In genomic region chr22:39471421-39472141, GRCh38 we compare ENCODE assay signal across 8 cellular contexts. TPM values are rescaled to one million over a fixed set of nuclear protein-coding genes. Genes with fewer than 3 reads are reported as not detected.
DNase-seq lines count a peak whose midpoint lies in the region; ATAC-seq lines count a peak whose summit lies in the region.

No MANE protein-coding gene starts in this region.

- ATAC-seq in GM18868 (IDR thresholded peaks at IDR 0.05; ENCODE audit: unreplicated experiment) = peak; percentile 63
- peak; percentile 50 for ATAC-seq in memory B cell (ENCODE audit: low read depth)

- peak overlapping the region; percentile 83 for H3K4me3 Mint-ChIP-seq in memory B cell

- H3K9me3 Mint-ChIP-seq in memory B cell = no peaks in the 10 kb centered on the region

- H3K36me3 Mint-ChIP-seq in memory B cell = no peaks in the 10 kb centered on the region

- peaks cover 51% of the 10 kb centered on the region for H3K4me1 Mint-ChIP-seq in memory B cell

- DNase-seq in ACHN = peak; percentile 82
- peak; percentile 50 for DNase-seq in HT-29 (ENCODE audit: low spot score)
- peak; percentile 72 for DNase-seq in astrocyte of the hippocampus (ENCODE audit: low read depth, low spot score)
- DNase-seq in memory B cell (ENCODE audit: low spot score in 2 of 2) = no peak
- no peak for DNase-seq in occipital lobe (lab: John Stamatoyannopoulos, UW)
- DNase-seq in NCI-H2107 (lab: John Stamatoyannopoulos, UW) = no peak
- DNase-seq in iPS-NIHi11 (ENCODE audit: low spot score) = no peak

- in situ Hi-C loops in ACHN (cut with HindIII; ENCODE audit: low pct_ligation_motif_present, low pct_unique_long_range_greater_than_20kb, low sequenced_read_pairs) = no loop called here

- H3K27me3 Mint-ChIP-seq in memory B cell = no peaks in the 10 kb centered on the region

- H3K27ac Mint-ChIP-seq in memory B cell = peak overlapping the region; percentile 88

RNA-seq across cellular contexts. Expression of gene MGAT3, which starts 14.8 kb away (rescaled TPM):
- total RNA-seq in HT-29 (2014; rRNA removed; shearing (Covaris generic)) = 1.0 and 1.6 TPM in 2 replicates
- 24.8 TPM for total RNA-seq in occipital lobe

RNA-seq across cellular contexts. Expression of gene MIEF1, which starts 30.5 kb away (rescaled TPM):
- total RNA-seq in HT-29 (2014; rRNA removed; shearing (Covaris generic)) = 16.9 and 19.0 TPM in 2 replicates
- total RNA-seq in occipital lobe = 16.1 TPM

RNA-seq across cellular contexts. Expression of gene ATF4, which starts 48.8 kb away (rescaled TPM):
- 314 and 320 TPM in 2 replicates for total RNA-seq in HT-29 (2014; rRNA removed; shearing (Covaris generic))
- 90.3 TPM for total RNA-seq in occipital lobe

Comparison
In these comparisons a context has a peak if more than half of its experiments do, and no peak if none do; other contexts are left out.
1. DNase-seq: peak in ACHN (single experiment), HT-29 (single experiment) and astrocyte of the hippocampus (single experiment); none in memory B cell (0 of 2), occipital lobe (single experiment), NCI-H2107 (single experiment) and iPS-NIHi11 (single experiment).